ENCODE assay signal across 23 cellular contexts in genomic region chr3:38643592-38643991, GRCh38. TPM values are rescaled to one million over a fixed set of nuclear protein-coding genes. Genes with fewer than 3 reads are reported as not detected.
"Had no signal": no experiment of that assay in that cellular context is flagged by ENCODE, and none has a peak within 500 bp of the region (broad histone marks: within the 10 kb centered on the region; RNA-seq: fewer than 3 reads in every experiment).

No MANE protein-coding gene starts in this region.

- H3K36me3 Mint-ChIP-seq: activated naive CD8-positive, alpha-beta T cell treated with anti-CD3 and anti-CD28 coated beads, Interleukin-2, amount 10 ng/mL, durations not matched to agents 7 days and 5 days; naive thymus-derived CD4-positive, alpha-beta T cell; WTC11 had no signal

- ATAC-seq: activated CD8-positive, alpha-beta T cell treated with anti-CD3 and anti-CD28 coated beads, Interleukin-2, amount 10 ng/mL, durations not matched to agents 7 days and 5 days; activated T-cell treated with anti-CD3 and anti-CD28 coated beads, Interleukin-2, amount 50 U/mL, for 4 hours; naive thymus-derived CD4-positive, alpha-beta T cell; pancreas; WTC11 had no signal

- H3K27ac Mint-ChIP-seq: activated CD8-positive, alpha-beta T cell treated with anti-CD3 and anti-CD28 coated beads, Interleukin-2, amount 10 ng/mL, durations not matched to agents 7 days and 5 days; activated naive CD8-positive, alpha-beta T cell treated with anti-CD3 and anti-CD28 coated beads, Interleukin-2, amount 10 ng/mL, durations not matched to agents 7 days and 5 days; naive thymus-derived CD4-positive, alpha-beta T cell; WTC11 had no signal

- H3K27me3 ChIP-seq: SJSA1, uterus had no signal

- H3K4me3 ChIP-seq: cardiac muscle cell, dorsolateral prefrontal cortex, pancreas, SJSA1, tibial nerve, uterus had no signal

- H3K27ac ChIP-seq: cardiac muscle cell, dorsolateral prefrontal cortex, pancreas, SJSA1, tibial nerve, uterus had no signal

- H3K9me3 Mint-ChIP-seq: activated naive CD8-positive, alpha-beta T cell treated with anti-CD3 and anti-CD28 coated beads, Interleukin-2, amount 10 ng/mL, durations not matched to agents 7 days and 5 days; activated T-cell treated with anti-CD3 and anti-CD28 coated beads, Interleukin-2, amount 50 U/mL, for 4 hours; naive thymus-derived CD4-positive, alpha-beta T cell; WTC11 had no signal

- H3K9me3 ChIP-seq: pancreas, SJSA1, tibial nerve, uterus had no signal

- H3K4me3 Mint-ChIP-seq: activated CD8-positive, alpha-beta T cell treated with anti-CD3 and anti-CD28 coated beads, Interleukin-2, amount 10 ng/mL, durations not matched to agents 7 days and 5 days; activated naive CD8-positive, alpha-beta T cell treated with anti-CD3 and anti-CD28 coated beads, Interleukin-2, amount 10 ng/mL, durations not matched to agents 7 days and 5 days; activated T-cell treated with anti-CD3 and anti-CD28 coated beads, Interleukin-2, amount 50 U/mL, for 4 hours; naive thymus-derived CD4-positive, alpha-beta T cell; WTC11 had no signal

- DNase-seq: activated CD4-positive, alpha-beta T cell treated with anti-CD3 and anti-CD28 coated beads for 48 hours; activated CD8-positive, alpha-beta T cell treated with anti-CD3 and anti-CD28 coated beads, Interleukin-2, amount 10 ng/mL, durations not matched to agents 7 days and 5 days; activated gamma-delta T cell treated with Interleukin-2 at 50 U/mL for 16 hours; activated naive CD8-positive, alpha-beta T cell treated with anti-CD3 and anti-CD28 coated beads, Interleukin-2, amount 10 ng/mL, durations not matched to agents 7 days and 5 days; activated T-cell treated with anti-CD3 and anti-CD28 coated beads, Interleukin-2, amount 50 U/mL, for 4 hours; amygdala; foreskin melanocyte; glutamatergic neuron; kidney; mesenchymal stem cell; naive thymus-derived CD4-positive, alpha-beta T cell; pancreas; stimulated activated CD4-positive, alpha-beta T cell treated with anti-CD3 and anti-CD28 coated beads, Interleukin-12 subunit alpha, Interleukin-12 subunit beta, amount 100 ng/mL, for 4 hours; stimulated activated CD4-positive, alpha-beta T cell treated with anti-CD3 and anti-CD28 coated beads, Interleukin-1b, Interleukin-23, amount 100 ng/mL, for 48 hours; stimulated activated CD8-positive, alpha-beta memory T cell treated with anti-CD3 and anti-CD28 coated beads, Interleukin-4, amount 100 ng/mL, for 48 hours; stimulated activated naive CD4-positive, alpha-beta T cell; SW 1271 had no signal

- H3K27me3 Mint-ChIP-seq: activated naive CD8-positive, alpha-beta T cell treated with anti-CD3 and anti-CD28 coated beads, Interleukin-2, amount 10 ng/mL, durations not matched to agents 7 days and 5 days had no signal

- H3K36me3 ChIP-seq: cardiac muscle cell, pancreas, SJSA1, tibial nerve, uterus had no signal

- H3K4me1 ChIP-seq: pancreas, uterus had no signal

RNA-seq across cellular contexts. Expression of gene SCN5A, which starts 5.9 kb away (rescaled TPM):
- total RNA-seq: activated T-cell treated with anti-CD3 and anti-CD28 coated beads, Interleukin-2, amount 50 U/mL, for 4 hours had no signal
